ENCODE assay signal across 33 cellular contexts in the genomic region with DNA sequence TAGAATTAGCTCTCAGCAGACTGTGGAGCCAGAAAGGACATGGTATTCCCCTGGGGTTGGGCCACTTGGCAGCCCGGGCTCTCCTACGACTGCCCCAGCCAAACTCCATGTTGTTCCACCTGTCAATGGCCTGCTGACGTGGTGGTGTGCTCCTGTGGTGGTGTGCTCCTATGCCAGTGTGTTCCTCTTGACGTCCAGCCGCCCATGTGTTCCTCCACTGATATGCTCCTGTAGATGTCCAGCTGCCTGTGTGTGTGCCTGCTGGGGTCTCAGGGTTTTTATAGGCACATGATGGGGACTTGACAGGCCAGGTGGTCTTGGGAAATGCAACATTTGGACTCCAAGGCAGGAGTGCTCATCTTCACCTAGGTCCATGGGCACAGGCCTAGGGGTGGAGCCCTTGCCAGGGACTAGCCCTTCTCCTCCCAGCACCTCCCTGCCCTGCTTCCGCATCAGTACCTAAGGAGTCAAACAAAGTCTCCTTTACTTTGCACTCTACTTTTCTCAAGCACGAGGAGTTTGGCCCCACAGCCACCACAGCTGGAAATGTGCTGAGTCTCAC.
"Had no signal": no experiment of that assay in that cellular context is flagged by ENCODE, and none has a peak within 500 bp of the region (broad histone marks: within the 10 kb centered on the region; RNA-seq: fewer than 3 reads in every experiment).

No MANE protein-coding gene starts in this region.

- H3K4me3 Mint-ChIP-seq: activated B cell treated with CpG ODN at 0.5 μM for 24 hours; activated CD8-positive, alpha-beta T cell treated with anti-CD3 and anti-CD28 coated beads for 36 hours; activated naive CD8-positive, alpha-beta T cell; activated T-cell treated with anti-CD3 and anti-CD28 coated beads, Interleukin-2, amount 50 U/mL, for 4 hours; activated T-helper 17 cell treated with anti-CD3 and anti-CD28 coated beads, Interleukin-2, amount 50 U/mL, for 72 hours; T-helper 17 cell; T-helper 2 cell treated with Interferon-gamma antibody and Interleukin-4, amounts not matched to agents 5 μg/mL and 100 μg/mL, for 36 hours had no signal

- H3K27me3 Mint-ChIP-seq: activated B cell treated with CpG ODN at 0.5 μM for 24 hours; activated CD8-positive, alpha-beta T cell treated with anti-CD3 and anti-CD28 coated beads for 36 hours; activated naive CD8-positive, alpha-beta T cell; activated T-helper 17 cell treated with anti-CD3 and anti-CD28 coated beads, Interleukin-2, amount 50 U/mL, for 72 hours; T-helper 17 cell had no signal

- H3K4me1 ChIP-seq: body of pancreas, esophagus squamous epithelium, gastroesophageal sphincter had no signal

- H3K4me1 Mint-ChIP-seq: activated B cell treated with CpG ODN at 0.5 μM for 24 hours; activated T-helper 17 cell treated with anti-CD3 and anti-CD28 coated beads, Interleukin-2, amount 50 U/mL, for 72 hours; T-helper 17 cell had no signal

- H3K36me3 ChIP-seq: cardiac muscle cell, esophagus squamous epithelium, gastroesophageal sphincter, WERI-Rb-1 had no signal

- FAIRE-seq: colon, endometrium, endothelial cell of umbilical vein had no signal

- H3K9me3 ChIP-seq: body of pancreas, esophagus squamous epithelium, gastroesophageal sphincter had no signal

- H3K36me3 Mint-ChIP-seq: activated naive CD8-positive, alpha-beta T cell had no signal

- ATAC-seq: activated CD4-positive, CD25-positive, alpha-beta regulatory T cell treated with anti-CD3 and anti-CD28 coated beads, Interleukin-2, amount 50 U/mL, for 24 hours; activated CD8-positive, alpha-beta T cell treated with anti-CD3 and anti-CD28 coated beads for 36 hours; activated T-cell treated with anti-CD3 and anti-CD28 coated beads, Interleukin-2, amount 50 U/mL, for 4 hours; activated T-helper 17 cell treated with anti-CD3 and anti-CD28 coated beads, Interleukin-2, amount 50 U/mL, for 72 hours; body of pancreas; gastroesophageal sphincter; T-helper 17 cell had no signal

- H3K27ac ChIP-seq: body of pancreas, cardiac muscle cell, epithelial cell of prostate, esophagus squamous epithelium, gastroesophageal sphincter, WERI-Rb-1 had no signal

- H3K27me3 ChIP-seq: body of pancreas, cardiac muscle cell, esophagus squamous epithelium, gastroesophageal sphincter had no signal

- H3K4me3 ChIP-seq: body of pancreas, cardiac muscle cell, esophagus squamous epithelium, gastroesophageal sphincter had no signal

- H3K27ac Mint-ChIP-seq: activated B cell treated with CpG ODN at 0.5 μM for 24 hours; activated CD8-positive, alpha-beta T cell treated with anti-CD3 and anti-CD28 coated beads for 36 hours; activated naive CD8-positive, alpha-beta T cell; activated T-helper 17 cell treated with anti-CD3 and anti-CD28 coated beads, Interleukin-2, amount 50 U/mL, for 72 hours; T-helper 17 cell; T-helper 2 cell treated with Interferon-gamma antibody and Interleukin-4, amounts not matched to agents 5 μg/mL and 100 μg/mL, for 36 hours had no signal

- DNase-seq: activated B cell treated with CpG ODN at 0.5 μM for 24 hours; activated CD4-positive, alpha-beta T cell treated with anti-CD3 and anti-CD28 coated beads for 48 hours; activated CD4-positive, alpha-beta T cell treated with anti-CD3 and anti-CD28 coated beads, Interleukin-2, amount 50 U/mL, for 1 hour; activated CD4-positive, alpha-beta T cell treated with anti-CD3 and anti-CD28 coated beads, Interleukin-2, amount 50 U/mL, for 48 hours; activated CD8-positive, alpha-beta memory T cell treated with anti-CD3 and anti-CD28 coated beads for 24 hours; activated CD8-positive, alpha-beta T cell treated with anti-CD3 and anti-CD28 coated beads for 36 hours; activated effector memory CD4-positive, alpha-beta T cell treated with Interleukin-2 at 50 U/mL for 16 hours; activated gamma-delta T cell treated with Interleukin-2 at 50 U/mL for 16 hours; activated naive CD4-positive, alpha-beta T cell treated with anti-CD3 and anti-CD28 coated beads, Interleukin-2, amount 50 U/mL, for 16 hours; activated naive CD4-positive, alpha-beta T cell treated with Interleukin-2 at 50 U/mL for 16 hours; activated T-cell treated with anti-CD3 and anti-CD28 coated beads, Interleukin-2, amount 50 U/mL, for 4 hours; anterior cingulate cortex; body of pancreas; central memory CD4-positive, alpha-beta T cell; cortex of kidney; dermis blood vessel endothelial cell; effector CD4-positive, alpha-beta T cell; esophagus squamous epithelium; foreskin melanocyte; T-helper 1 cell; T-helper 17 cell; T1000; WERI-Rb-1 had no signal
